In the genomic region with DNA sequence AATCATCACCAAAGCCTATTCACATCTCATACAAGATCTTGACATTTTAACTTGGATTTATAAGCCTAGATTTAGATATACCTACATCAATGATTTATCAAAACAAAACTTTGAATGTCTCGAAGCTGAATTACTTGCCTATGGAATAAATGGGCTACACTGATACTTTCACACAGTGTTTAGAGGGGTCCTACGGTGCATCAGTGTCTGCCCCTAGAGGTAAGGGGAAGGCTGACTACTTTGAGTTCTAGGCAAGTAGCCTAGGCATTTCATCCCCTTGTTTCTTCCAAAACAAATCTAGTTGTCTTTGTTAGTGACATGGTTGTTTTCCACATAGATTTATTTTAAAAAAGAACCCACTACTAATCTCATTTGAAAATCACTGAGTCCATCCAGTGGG, we compare ENCODE assay signal across 20 cellular contexts.
A peak's percentile ranks its signal among the peaks of the same experiment; 100 is the strongest.
DNase-seq lines count a peak whose midpoint lies in the region; ATAC-seq and TF ChIP-seq lines count a peak whose summit lies in the region.
"Had no signal": no experiment of that assay in that cellular context is flagged by ENCODE, and none has a peak within 500 bp of the region (broad histone marks: within the 10 kb centered on the region; RNA-seq: fewer than 3 reads in every experiment).

No MANE protein-coding gene starts in this region.

- H3K9me3 Mint-ChIP-seq in WTC11, result peaks cover 2% of the 10 kb centered on the region; the same call in 1 of the 2 replicates
- no peaks in the 10 kb centered on the region for H3K9me3 Mint-ChIP-seq in neural progenitor cell

- H4K20me1 ChIP-seq in neural progenitor cell (ENCODE audit: low read depth), result no peaks in the 10 kb centered on the region

- H3K4me3 Mint-ChIP-seq in WTC11, result no peak overlapping the region
- H3K4me3 Mint-ChIP-seq in neural progenitor cell, result no peak overlapping the region
- H3K4me3 Mint-ChIP-seq: CD4-positive, alpha-beta memory T cell had no signal

- H3K4me3 ChIP-seq in BE2C (ENCODE audit: low read depth, low read length) (no peak overlapping the region), H7 (ENCODE audit: insufficient read depth, low read depth, low read length) (no peak overlapping the region), neural progenitor cell (no peak overlapping the region)
- H3K4me3 ChIP-seq: A549, HAP-1 had no signal

- H3K36me3 ChIP-seq in BE2C (no peaks in the 10 kb centered on the region), H7 (replicated peaks; ENCODE audit: control insufficient read depth, insufficient read depth, low read length) (no peaks in the 10 kb centered on the region), neural progenitor cell (no peaks in the 10 kb centered on the region)
- H3K36me3 ChIP-seq: HAP-1 had no signal

- H3K4me1 ChIP-seq in BE2C, result no peaks in the 10 kb centered on the region
- no peaks in the 10 kb centered on the region for H3K4me1 ChIP-seq in neural progenitor cell
- H3K4me1 ChIP-seq: A549, HAP-1 had no signal

- peak; percentile 85 for ATAC-seq in WTC11
- ATAC-seq: A549 had no signal

- TF ChIP-seq CTCF in BE2C (IDR thresholded peaks at IDR 0.05; ENCODE audit: low read depth, low read length), result peak; percentile 13; the same call in 1 of the 2 replicates
- no peak for TF ChIP-seq CTCF in WTC11 (IDR thresholded peaks at IDR 0.05)
- peak; percentile 35 for TF ChIP-seq CTCF in neural progenitor cell (IDR thresholded peaks at IDR 0.05)

- H3K27ac Mint-ChIP-seq in WTC11 (no peak overlapping the region), neural progenitor cell (no peak overlapping the region)
- H3K27ac Mint-ChIP-seq: CD4-positive, alpha-beta memory T cell had no signal

- POLR2A ChIA-PET in WTC11 (lab: Charles Lee), result no interaction called here

- CTCF ChIA-PET in WTC11 (lab: Charles Lee), result no interaction called here

- H3F3A ChIP-seq in neural progenitor cell (ENCODE audit: low read depth), result no peaks in the 10 kb centered on the region

- H3K27me3 ChIP-seq in BE2C (no peaks in the 10 kb centered on the region; the same call in 1 of the 2 replicates), H7 (ENCODE audit: control insufficient read depth, insufficient read depth, low read length) (no peaks in the 10 kb centered on the region), neural progenitor cell (no peaks in the 10 kb centered on the region)

- no peaks in the 10 kb centered on the region; the same call in 1 of the 2 replicates for H3K4me1 Mint-ChIP-seq in WTC11
- H3K4me1 Mint-ChIP-seq in neural progenitor cell, result no peaks in the 10 kb centered on the region
- H3K4me1 Mint-ChIP-seq: CD4-positive, alpha-beta memory T cell had no signal

- H3K79me2 ChIP-seq in neural progenitor cell (ENCODE audit: low read depth), result no peaks in the 10 kb centered on the region

- no peak overlapping the region for H3K27ac ChIP-seq in neural progenitor cell
- H3K27ac ChIP-seq: A549 had no signal

- peaks cover 2% of the 10 kb centered on the region; the same call in 1 of the 2 replicates for H3K36me3 Mint-ChIP-seq in WTC11
- H3K36me3 Mint-ChIP-seq in neural progenitor cell, result no peaks in the 10 kb centered on the region
- H3K36me3 Mint-ChIP-seq: CD4-positive, alpha-beta memory T cell had no signal

- no peaks in the 10 kb centered on the region for H3K27me3 Mint-ChIP-seq in WTC11 (ENCODE audit: low read depth)
- H3K27me3 Mint-ChIP-seq in neural progenitor cell (ENCODE audit: insufficient read depth, low read depth), result no peaks in the 10 kb centered on the region
- H3K27me3 Mint-ChIP-seq: CD4-positive, alpha-beta memory T cell had no signal

- H3K4me2 ChIP-seq in neural progenitor cell, result no peak overlapping the region
- H3K4me2 ChIP-seq: A549 had no signal

- DNase-seq in BE2C (no peak), H7 (peak; percentile 10), WTC11 (ENCODE audit: low spot score) (no peak), neural progenitor cell (ENCODE audit: low spot score) (peak; percentile 8), putamen (ENCODE audit: low spot score) (no peak), T1000 (lab: John Stamatoyannopoulos, UW) (no peak)
- DNase-seq in effector CD4-positive, alpha-beta T cell, result no peak
- DNase-seq: 8988T; ACHN; AML-193; C1 segment of cervical spinal cord; Calu3; CD4-positive, alpha-beta memory T cell; COR-L47; DMS53; DMS79 treated with DMSO at 0.1 percent for 48 hours; GF-D8; GOT3 had no signal

- no peak overlapping the region for H2AFZ ChIP-seq in neural progenitor cell (replicated peaks)

- H3K9me3 ChIP-seq in BE2C (no peaks in the 10 kb centered on the region), neural progenitor cell (ENCODE audit: low read depth) (no peaks in the 10 kb centered on the region)
- H3K9me3 ChIP-seq: A549, HAP-1 had no signal

- H3K9ac ChIP-seq in neural progenitor cell, result no peak overlapping the region

TF ChIP-seq in WTC11, 78 proteins besides CTCF, POLR2A, EP300 and RAD21:
- TF ChIP-seq SP1 (CRISPR knock-in tag; conservative IDR thresholded peaks at IDR 0.05) (no peak), GTF2I (CRISPR knock-in tag; conservative IDR thresholded peaks at IDR 0.05) (no peak), RELA (CRISPR knock-in tag; IDR thresholded peaks at IDR 0.05; ENCODE audit: borderline replicate concordance) (no peak), RORB (CRISPR knock-in tag; IDR thresholded peaks at IDR 0.05) (no peak), ZNF671 (CRISPR knock-in tag; IDR thresholded peaks at IDR 0.05) (no peak)
- TF ChIP-seq, protein P1, sequence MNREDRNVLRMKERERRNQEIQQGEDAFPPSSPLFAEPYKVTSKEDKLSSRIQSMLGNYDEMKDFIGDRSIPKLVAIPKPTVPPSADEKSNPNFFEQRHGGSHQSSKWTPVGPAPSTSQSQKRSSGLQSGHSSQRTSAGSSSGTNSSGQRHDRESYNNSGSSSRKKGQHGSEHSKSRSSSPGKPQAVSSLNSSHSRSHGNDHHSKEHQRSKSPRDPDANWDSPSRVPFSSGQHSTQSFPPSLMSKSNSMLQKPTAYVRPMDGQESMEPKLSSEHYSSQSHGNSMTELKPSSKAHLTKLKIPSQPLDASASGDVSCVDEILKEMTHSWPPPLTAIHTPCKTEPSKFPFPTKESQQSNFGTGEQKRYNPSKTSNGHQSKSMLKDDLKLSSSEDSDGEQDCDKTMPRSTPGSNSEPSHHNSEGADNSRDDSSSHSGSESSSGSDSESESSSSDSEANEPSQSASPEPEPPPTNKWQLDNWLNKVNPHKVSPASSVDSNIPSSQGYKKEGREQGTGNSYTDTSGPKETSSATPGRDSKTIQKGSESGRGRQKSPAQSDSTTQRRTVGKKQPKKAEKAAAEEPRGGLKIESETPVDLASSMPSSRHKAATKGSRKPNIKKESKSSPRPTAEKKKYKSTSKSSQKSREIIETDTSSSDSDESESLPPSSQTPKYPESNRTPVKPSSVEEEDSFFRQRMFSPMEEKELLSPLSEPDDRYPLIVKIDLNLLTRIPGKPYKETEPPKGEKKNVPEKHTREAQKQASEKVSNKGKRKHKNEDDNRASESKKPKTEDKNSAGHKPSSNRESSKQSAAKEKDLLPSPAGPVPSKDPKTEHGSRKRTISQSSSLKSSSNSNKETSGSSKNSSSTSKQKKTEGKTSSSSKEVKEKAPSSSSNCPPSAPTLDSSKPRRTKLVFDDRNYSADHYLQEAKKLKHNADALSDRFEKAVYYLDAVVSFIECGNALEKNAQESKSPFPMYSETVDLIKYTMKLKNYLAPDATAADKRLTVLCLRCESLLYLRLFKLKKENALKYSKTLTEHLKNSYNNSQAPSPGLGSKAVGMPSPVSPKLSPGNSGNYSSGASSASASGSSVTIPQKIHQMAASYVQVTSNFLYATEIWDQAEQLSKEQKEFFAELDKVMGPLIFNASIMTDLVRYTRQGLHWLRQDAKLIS (CRISPR knock-in tag; IDR thresholded peaks at IDR 0.05; ENCODE audit: borderline replicate concordance), result no peak
- TF ChIP-seq, protein P2, sequence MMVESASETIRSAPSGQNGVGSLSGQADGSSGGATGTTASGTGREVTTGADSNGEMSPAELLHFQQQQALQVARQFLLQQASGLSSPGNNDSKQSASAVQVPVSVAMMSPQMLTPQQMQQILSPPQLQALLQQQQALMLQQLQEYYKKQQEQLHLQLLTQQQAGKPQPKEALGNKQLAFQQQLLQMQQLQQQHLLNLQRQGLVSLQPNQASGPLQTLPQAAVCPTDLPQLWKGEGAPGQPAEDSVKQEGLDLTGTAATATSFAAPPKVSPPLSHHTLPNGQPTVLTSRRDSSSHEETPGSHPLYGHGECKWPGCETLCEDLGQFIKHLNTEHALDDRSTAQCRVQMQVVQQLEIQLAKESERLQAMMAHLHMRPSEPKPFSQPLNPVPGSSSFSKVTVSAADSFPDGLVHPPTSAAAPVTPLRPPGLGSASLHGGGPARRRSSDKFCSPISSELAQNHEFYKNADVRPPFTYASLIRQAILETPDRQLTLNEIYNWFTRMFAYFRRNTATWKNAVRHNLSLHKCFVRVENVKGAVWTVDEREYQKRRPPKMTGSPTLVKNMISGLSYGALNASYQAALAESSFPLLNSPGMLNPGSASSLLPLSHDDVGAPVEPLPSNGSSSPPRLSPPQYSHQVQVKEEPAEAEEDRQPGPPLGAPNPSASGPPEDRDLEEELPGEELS (CRISPR knock-in tag; IDR thresholded peaks at IDR 0.05), result no peak

Comparison
In these comparisons a context has a peak if more than half of its experiments do, and no peak if none do; other contexts are left out.
1. DNase-seq: peak in H7 (single experiment) and neural progenitor cell (single experiment); none in BE2C (single experiment), WTC11 (single experiment), putamen (single experiment), effector CD4-positive, alpha-beta T cell (single experiment) and T1000 (single experiment).